In the genomic region with DNA sequence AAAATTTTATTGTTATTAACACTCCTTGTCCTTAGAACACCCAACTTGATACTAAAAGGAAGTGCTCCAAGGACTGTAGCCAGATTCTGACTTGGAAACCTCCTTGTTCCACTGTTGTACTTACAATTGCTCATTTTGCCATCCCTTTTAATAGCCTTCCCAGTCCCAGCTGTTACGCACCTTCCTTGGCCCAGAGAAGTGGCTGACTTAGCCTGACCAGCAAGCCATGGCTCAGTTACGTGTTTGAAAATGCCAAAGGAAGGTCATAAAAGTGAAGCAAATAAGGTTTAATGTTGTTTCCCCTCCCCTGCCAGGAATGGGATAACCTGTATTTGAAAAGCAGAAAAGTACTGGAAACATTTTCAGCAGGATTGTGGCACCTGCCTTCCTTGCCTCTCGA, we compare ENCODE assay signal across 22 cellular contexts. TPM values are rescaled to one million over a fixed set of nuclear protein-coding genes. Genes with fewer than 3 reads are reported as not detected.
"Had no signal": no experiment of that assay in that cellular context is flagged by ENCODE, and none has a peak within 500 bp of the region (broad histone marks: within the 10 kb centered on the region; RNA-seq: fewer than 3 reads in every experiment).

No MANE protein-coding gene starts in this region.

- H3K9me3 Mint-ChIP-seq: activated CD4-positive, alpha-beta T cell treated with anti-CD3 and anti-CD28 coated beads, Interleukin-2, amount 10 ng/mL, durations not matched to agents 7 days and 5 days; activated naive CD4-positive, alpha-beta T cell treated with anti-CD3 and anti-CD28 coated beads, Interleukin-2, amount 50 U/mL, for 72 hours; activated T-helper 1 cell treated with anti-CD3 and anti-CD28 coated beads, Interleukin-12 subunit alpha, Interleukin-12 subunit beta, Interleukin-2, Interleukin-4 antibody, amounts not matched to agents 30 ng/mL and 10 ng/mL and 1 ng/mL, durations not matched to agents 14 hours and 24 hours and 36 hours; central memory CD8-positive, alpha-beta T cell; natural killer cell; T-helper 1 cell treated with Interleukin-12 subunit alpha and Interleukin-12 subunit beta and Interleukin-4 antibody, amounts not matched to agents 30 μg/mL and 1 μg/mL, for 36 hours had no signal

- H3K27ac Mint-ChIP-seq: activated CD4-positive, alpha-beta T cell treated with anti-CD3 and anti-CD28 coated beads, Interleukin-2, amount 10 ng/mL, durations not matched to agents 7 days and 5 days; activated CD8-positive, alpha-beta T cell treated with anti-CD3 and anti-CD28 coated beads, Interleukin-2, amount 10 ng/mL, durations not matched to agents 7 days and 5 days; activated naive CD4-positive, alpha-beta T cell treated with anti-CD3 and anti-CD28 coated beads, Interleukin-2, amount 50 U/mL, for 72 hours; activated T-helper 1 cell treated with anti-CD3 and anti-CD28 coated beads, Interleukin-12 subunit alpha, Interleukin-12 subunit beta, Interleukin-2, Interleukin-4 antibody, amounts not matched to agents 30 ng/mL and 10 ng/mL and 1 ng/mL, durations not matched to agents 14 hours and 24 hours and 36 hours; natural killer cell; T-helper 1 cell treated with Interleukin-12 subunit alpha and Interleukin-12 subunit beta and Interleukin-4 antibody, amounts not matched to agents 30 μg/mL and 1 μg/mL, for 36 hours had no signal

- H3K36me3 Mint-ChIP-seq: activated naive CD4-positive, alpha-beta T cell treated with anti-CD3 and anti-CD28 coated beads, Interleukin-2, amount 50 U/mL, for 72 hours; natural killer cell had no signal

- DNase-seq: activated CD4-positive, alpha-beta T cell treated with anti-CD3 and anti-CD28 coated beads, Interleukin-2, amount 10 ng/mL, durations not matched to agents 7 days and 5 days; activated CD8-positive, alpha-beta T cell treated with anti-CD3 and anti-CD28 coated beads, Interleukin-2, amount 10 ng/mL, durations not matched to agents 7 days and 5 days; activated gamma-delta T cell; aorta; brain microvascular endothelial cell; kidney; lower lobe of right lung; natural killer cell; pancreas; spleen; stimulated activated CD4-positive, alpha-beta T cell treated with anti-CD3 and anti-CD28 coated beads, Interleukin-4, amount 100 ng/mL, for 24 hours; stimulated activated naive CD8-positive, alpha-beta T cell treated with anti-CD3 and anti-CD28 coated beads, Interleukin-15, Interleukin-2, amounts not matched to agents 100 U/mL and 50 U/mL, for 24 hours; T1000; thyroid gland had no signal

- H3K4me1 Mint-ChIP-seq: activated CD4-positive, alpha-beta T cell treated with anti-CD3 and anti-CD28 coated beads, Interleukin-2, amount 10 ng/mL, durations not matched to agents 7 days and 5 days; central memory CD8-positive, alpha-beta T cell; natural killer cell had no signal

- H3K4me3 Mint-ChIP-seq: activated CD4-positive, alpha-beta T cell treated with anti-CD3 and anti-CD28 coated beads, Interleukin-2, amount 10 ng/mL, durations not matched to agents 7 days and 5 days; activated CD8-positive, alpha-beta T cell treated with anti-CD3 and anti-CD28 coated beads, Interleukin-2, amount 10 ng/mL, durations not matched to agents 7 days and 5 days; activated T-helper 1 cell treated with anti-CD3 and anti-CD28 coated beads, Interleukin-12 subunit alpha, Interleukin-12 subunit beta, Interleukin-2, Interleukin-4 antibody, amounts not matched to agents 30 ng/mL and 10 ng/mL and 1 ng/mL, durations not matched to agents 14 hours and 24 hours and 36 hours; central memory CD8-positive, alpha-beta T cell; natural killer cell; T-helper 1 cell treated with Interleukin-12 subunit alpha and Interleukin-12 subunit beta and Interleukin-4 antibody, amounts not matched to agents 30 μg/mL and 1 μg/mL, for 36 hours had no signal

- H3K4me1 ChIP-seq: pancreas had no signal

- H3K4me3 ChIP-seq: coronary artery, esophagus muscularis mucosa, lower lobe of right lung, pancreas, spleen, thyroid gland had no signal

- H3K27me3 ChIP-seq: brain microvascular endothelial cell, pancreas, spleen, thyroid gland had no signal

- H3K9me3 ChIP-seq: esophagus muscularis mucosa, lower lobe of right lung, pancreas, spleen, thyroid gland had no signal

- H3K36me3 ChIP-seq: lower lobe of right lung, pancreas, spleen, thyroid gland had no signal

- H3K27ac ChIP-seq: brain microvascular endothelial cell, esophagus muscularis mucosa, lower lobe of right lung, pancreas, spleen, thyroid gland had no signal

RNA-seq across cellular contexts. Expression of a gene that starts 3.7 kb away (rescaled TPM):
- total RNA-seq: activated CD4-positive, alpha-beta T cell treated with anti-CD3 and anti-CD28 coated beads, Interleukin-2, amount 10 ng/mL, durations not matched to agents 7 days and 5 days; activated CD8-positive, alpha-beta T cell treated with anti-CD3 and anti-CD28 coated beads, Interleukin-2, amount 10 ng/mL, durations not matched to agents 7 days and 5 days; activated naive CD4-positive, alpha-beta T cell treated with anti-CD3 and anti-CD28 coated beads, Interleukin-2, amount 50 U/mL, for 72 hours; activated T-helper 1 cell treated with anti-CD3 and anti-CD28 coated beads, Interleukin-12 subunit alpha, Interleukin-12 subunit beta, Interleukin-2, Interleukin-4 antibody, amounts not matched to agents 30 ng/mL and 10 ng/mL and 1 ng/mL, durations not matched to agents 14 hours and 24 hours and 36 hours; frontal cortex; kidney; natural killer cell; subcutaneous adipose tissue had no signal
